24 cellular contexts compared by ENCODE assay signal in the genomic region with DNA sequence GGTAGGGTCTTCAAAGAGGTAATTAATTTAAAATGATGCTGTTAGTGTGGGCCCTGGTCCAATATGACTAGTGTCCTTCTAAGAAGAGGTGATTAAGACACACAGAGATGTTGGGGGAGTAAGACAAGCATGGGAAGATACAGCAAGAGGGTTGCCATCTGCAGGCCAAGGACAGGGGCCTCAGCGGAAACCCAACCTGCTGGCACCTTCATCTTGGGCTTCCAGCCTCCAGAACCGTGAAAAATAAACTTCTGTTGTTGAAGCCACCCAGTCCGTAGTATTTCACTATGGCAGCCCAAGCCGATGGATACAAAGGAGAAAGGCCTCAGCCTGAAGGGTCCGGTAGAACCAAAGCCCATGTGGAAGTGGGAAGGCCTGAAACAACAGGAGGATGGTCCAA.
"Had no signal": no experiment of that assay in that cellular context is flagged by ENCODE, and none has a peak within 500 bp of the region (broad histone marks: within the 10 kb centered on the region; RNA-seq: fewer than 3 reads in every experiment).

No MANE protein-coding gene starts in this region.

- H3K4me2 ChIP-seq: hepatocyte, neural progenitor cell had no signal

- H3K27me3 ChIP-seq: hepatocyte, neural progenitor cell, ovary, sigmoid colon, spleen, suprapubic skin, tibial artery, uterus had no signal

- H3K36me3 ChIP-seq: left ventricle myocardium inferior, neural progenitor cell, ovary, prostate gland, sigmoid colon, spleen, suprapubic skin, thoracic aorta, tibial artery, uterus had no signal

- ATAC-seq: natural killer cell; right cardiac atrium; stimulated activated effector memory CD8-positive, alpha-beta T cell treated with anti-CD3 and anti-CD28 coated beads, Interleukin-12 subunit alpha, Interleukin-12 subunit beta, amount 100 ng/mL, for 72 hours had no signal

- H3K4me1 ChIP-seq: left ventricle myocardium inferior, prostate gland, sigmoid colon, tibial artery, uterus had no signal

- FAIRE-seq: small intestine had no signal

- DNase-seq: islet precursor cell; left ventricle myocardium inferior; mesendoderm; naive B cell; natural killer cell; nephron progenitor cell; ovary; retina; right cardiac atrium; sigmoid colon; small intestine; spleen; stimulated activated CD4-positive, alpha-beta T cell treated with anti-CD3 and anti-CD28 coated beads, Interleukin-4, amount 100 ng/mL, for 24 hours; stimulated activated naive CD4-positive, alpha-beta T cell; tibial artery; trophoblast cell; uterus had no signal

- H3K9me3 ChIP-seq: left ventricle myocardium inferior, ovary, prostate gland, sigmoid colon, spleen, suprapubic skin, thoracic aorta, tibial artery, uterus had no signal

- H2AFZ ChIP-seq: hepatocyte, neural progenitor cell had no signal

- H3K79me2 ChIP-seq: hepatocyte had no signal

- H3K9ac ChIP-seq: neural progenitor cell had no signal

- H3K4me3 ChIP-seq: hepatocyte, left ventricle myocardium inferior, lung, neural progenitor cell, ovary, prostate gland, sigmoid colon, spleen, suprapubic skin, thoracic aorta, tibial artery, uterus had no signal

- H3K27ac ChIP-seq: hepatocyte, left ventricle myocardium inferior, neural progenitor cell, ovary, prostate gland, sigmoid colon, spleen, suprapubic skin, thoracic aorta, tibial artery, uterus had no signal
